24 cellular contexts compared by ENCODE assay signal in genomic region chrX:105101378-105101777, GRCh38.
"Had no signal": no experiment of that assay in that cellular context is flagged by ENCODE, and none has a peak within 500 bp of the region (broad histone marks: within the 10 kb centered on the region; RNA-seq: fewer than 3 reads in every experiment).

No MANE protein-coding gene starts in this region.

- H3K4me1 Mint-ChIP-seq: naive thymus-derived CD8-positive, alpha-beta T cell; nephron progenitor cell had no signal

- H3K36me3 ChIP-seq: esophagus squamous epithelium, lower lobe of right lung, prostate gland, right atrium auricular region, stomach, thyroid gland, vagina had no signal

- DNase-seq: dermis blood vessel endothelial cell; effector memory CD4-positive, alpha-beta T cell; esophagus squamous epithelium; foreskin melanocyte; left ventricle myocardium superior; lower lobe of right lung; naive thymus-derived CD8-positive, alpha-beta T cell; nephron progenitor cell; nucleus accumbens; stimulated activated CD4-positive, alpha-beta T cell treated with anti-CD3 and anti-CD28 coated beads, Interleukin-12 subunit alpha, Interleukin-12 subunit beta, amount 100 ng/mL, for 4 hours; stimulated activated CD4-positive, alpha-beta T cell treated with anti-CD3 and anti-CD28 coated beads, Interleukin-1b, Interleukin-23, amount 100 ng/mL, for 48 hours; stimulated activated CD4-positive, alpha-beta T cell treated with anti-CD3 and anti-CD28 coated beads, Interleukin-4, amount 100 ng/mL, for 1 hour; stimulated activated CD8-positive, alpha-beta memory T cell treated with anti-CD3 and anti-CD28 coated beads, Interleukin-4, amount 100 ng/mL, for 48 hours; stimulated activated naive CD4-positive, alpha-beta T cell treated with Interleukin-2 at 50 U/mL for 16 hours; stomach; thyroid gland; trophoblast cell had no signal

- ATAC-seq: left ventricle myocardium superior; lower lobe of right lung; naive thymus-derived CD8-positive, alpha-beta T cell; sciatic nerve had no signal

- H3K4me1 ChIP-seq: esophagus squamous epithelium, lower lobe of right lung, prostate gland, right atrium auricular region, stomach, thyroid gland, vagina had no signal

- H3K27ac ChIP-seq: esophagus squamous epithelium, lower lobe of right lung, prostate gland, right atrium auricular region, stomach, thyroid gland, vagina had no signal

- H3K9me3 ChIP-seq: esophagus squamous epithelium, lower lobe of right lung, prostate gland, right atrium auricular region, stomach, thyroid gland, vagina had no signal

- FAIRE-seq: endothelial cell of umbilical vein, keratinocyte had no signal

- H3K27me3 Mint-ChIP-seq: naive thymus-derived CD8-positive, alpha-beta T cell had no signal

- H3K4me3 ChIP-seq: esophagus squamous epithelium, lower lobe of right lung, prostate gland, right atrium auricular region, smooth muscle cell, stomach, thyroid gland, vagina had no signal

- H3K27me3 ChIP-seq: esophagus squamous epithelium, right atrium auricular region, stomach, thyroid gland, vagina had no signal

- H3K27ac Mint-ChIP-seq: naive thymus-derived CD8-positive, alpha-beta T cell; nephron progenitor cell had no signal

- H3K4me2 ChIP-seq: smooth muscle cell had no signal

- H3K4me3 Mint-ChIP-seq: naive thymus-derived CD8-positive, alpha-beta T cell; nephron progenitor cell had no signal
